Comparison of ENCODE assay signal across 24 cellular contexts in the genomic region with DNA sequence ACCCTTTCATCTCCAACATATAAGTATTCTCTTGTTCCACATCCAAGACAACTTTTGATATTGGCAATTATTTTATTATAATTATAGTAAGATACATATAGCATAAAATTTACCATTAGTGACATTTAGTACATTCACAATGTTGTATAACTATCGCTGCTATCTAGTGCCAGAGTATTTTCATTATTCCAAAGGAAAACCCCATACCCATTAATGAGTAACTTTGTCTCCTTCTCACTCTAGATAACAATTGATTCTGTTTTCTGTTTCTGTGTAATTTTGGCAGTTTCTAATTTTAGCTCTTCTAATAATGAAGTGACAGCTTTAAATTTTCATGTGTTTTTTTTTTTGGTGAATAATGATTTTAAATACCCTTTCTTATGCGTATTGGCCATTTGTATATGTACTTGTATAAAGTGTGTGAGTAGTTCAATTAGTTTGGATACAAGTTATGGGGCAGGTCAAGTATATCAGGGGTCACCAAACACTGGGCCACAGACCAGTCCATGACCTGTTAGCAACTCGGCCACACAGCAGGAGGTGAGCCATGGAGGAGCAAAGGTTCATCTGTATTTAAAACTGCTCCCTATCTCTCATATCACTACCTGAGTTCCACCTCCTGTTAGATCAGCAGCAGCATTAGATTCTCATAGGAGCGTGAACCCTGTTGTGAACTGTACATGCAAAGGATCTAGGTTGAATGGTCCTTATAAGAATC.
"Had no signal": no experiment of that assay in that cellular context is flagged by ENCODE, and none has a peak within 500 bp of the region (broad histone marks: within the 10 kb centered on the region; RNA-seq: fewer than 3 reads in every experiment).

No MANE protein-coding gene starts in this region.

- H3K27me3 ChIP-seq: MG63, SJSA1 had no signal

- FAIRE-seq: HTR-8/SVneo, RCC 7860 had no signal

- H3K36me3 ChIP-seq: MG63, SJSA1 had no signal

- H3K4me1 ChIP-seq: SJSA1 had no signal

- H3K4me3 ChIP-seq: MG63, SJSA1, SK-N-MC had no signal

- H3K27ac ChIP-seq: HL-60, SJSA1, SK-N-MC had no signal

- DNase-seq: IMR-90, Karpas-422, KG1, MG63, NCI-H1092, NCI-H1105 treated with DMSO at 0.1 percent for 48 hours, NCI-H1417 treated with DMSO at 0.1 percent for 48 hours, NCI-H146, NCI-H1694 treated with DMSO at 0.1 percent for 48 hours, NCI-H1930, NCI-H2081, NCI-H2107, NCI-H2227 treated with DMSO at 0.1 percent for 48 hours, NCI-H524, NCI-H526 treated with DMSO at 0.1 percent for 48 hours, NCI-H774, Right ventricle myocardium superior, RPMI8226, SIG-M5 had no signal

- H3K9me3 ChIP-seq: MG63, SJSA1 had no signal
